Comparison of ENCODE assay signal across 1 cellular context in the genomic region with DNA sequence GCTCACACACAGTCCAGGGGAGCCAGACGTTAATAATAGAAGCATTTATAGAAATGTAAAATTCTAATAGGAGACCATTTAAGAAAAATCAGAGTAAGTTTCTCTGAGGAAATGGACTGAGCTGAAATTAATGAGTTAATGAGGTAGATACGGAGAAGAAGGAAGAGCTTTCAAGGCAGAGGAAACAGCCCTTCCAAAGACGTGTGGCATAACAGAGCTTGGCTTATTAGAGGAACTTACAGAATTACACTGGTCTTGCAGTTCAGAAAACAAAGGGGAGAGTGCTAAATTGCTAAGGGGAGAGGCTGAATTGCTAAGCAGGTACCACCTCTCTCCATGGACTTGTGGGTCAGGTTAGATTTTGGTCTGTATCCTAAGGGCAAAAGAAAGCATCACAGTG.
TF ChIP-seq lines count a peak whose summit lies in the region.

No MANE protein-coding gene starts in this region.

TF ChIP-seq in IMR-90, 13 proteins besides CTCF, POLR2A, EP300 and RAD21:
- TF ChIP-seq NFE2L2 (IDR thresholded peaks at IDR 0.05; ENCODE audit: low read depth, low read length) (no peak), RFX5 (IDR thresholded peaks at IDR 0.05; ENCODE audit: low read depth, low read length) (no peak), CEBPB (IDR thresholded peaks at IDR 0.05; ENCODE audit: low read depth, low read length) (no peak), CHD1 (IDR thresholded peaks at IDR 0.05; ENCODE audit: low read depth, low read length) (no peak), RCOR1 (IDR thresholded peaks at IDR 0.05; ENCODE audit: insufficient replicate concordance, low read length) (no peak), MAFK (IDR thresholded peaks at IDR 0.05; ENCODE audit: low read depth, low read length) (no peak), MAZ (IDR thresholded peaks at IDR 0.05; ENCODE audit: borderline replicate concordance, low read depth, low read length) (no peak), BHLHE40 (IDR thresholded peaks at IDR 0.05; ENCODE audit: low read depth, low read length) (no peak), MXI1 (IDR thresholded peaks at IDR 0.05; ENCODE audit: borderline replicate concordance, low read depth, low read length) (no peak), FOS (IDR thresholded peaks at IDR 0.05; ENCODE audit: low read depth, low read length) (no peak)
- TF ChIP-seq, protein P1, sequence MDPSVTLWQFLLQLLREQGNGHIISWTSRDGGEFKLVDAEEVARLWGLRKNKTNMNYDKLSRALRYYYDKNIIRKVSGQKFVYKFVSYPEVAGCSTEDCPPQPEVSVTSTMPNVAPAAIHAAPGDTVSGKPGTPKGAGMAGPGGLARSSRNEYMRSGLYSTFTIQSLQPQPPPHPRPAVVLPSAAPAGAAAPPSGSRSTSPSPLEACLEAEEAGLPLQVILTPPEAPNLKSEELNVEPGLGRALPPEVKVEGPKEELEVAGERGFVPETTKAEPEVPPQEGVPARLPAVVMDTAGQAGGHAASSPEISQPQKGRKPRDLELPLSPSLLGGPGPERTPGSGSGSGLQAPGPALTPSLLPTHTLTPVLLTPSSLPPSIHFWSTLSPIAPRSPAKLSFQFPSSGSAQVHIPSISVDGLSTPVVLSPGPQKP (IDR thresholded peaks at IDR 0.05; ENCODE audit: borderline replicate concordance, low read depth, low read length), result no peak
- TF ChIP-seq, protein P2, sequence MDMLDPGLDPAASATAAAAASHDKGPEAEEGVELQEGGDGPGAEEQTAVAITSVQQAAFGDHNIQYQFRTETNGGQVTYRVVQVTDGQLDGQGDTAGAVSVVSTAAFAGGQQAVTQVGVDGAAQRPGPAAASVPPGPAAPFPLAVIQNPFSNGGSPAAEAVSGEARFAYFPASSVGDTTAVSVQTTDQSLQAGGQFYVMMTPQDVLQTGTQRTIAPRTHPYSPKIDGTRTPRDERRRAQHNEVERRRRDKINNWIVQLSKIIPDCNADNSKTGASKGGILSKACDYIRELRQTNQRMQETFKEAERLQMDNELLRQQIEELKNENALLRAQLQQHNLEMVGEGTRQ (IDR thresholded peaks at IDR 0.05; ENCODE audit: low read depth, low read length), result no peak
TF ChIP-seq in IMR-90: peak in this region for 0.
